Comparison of ENCODE assay signal across 26 cellular contexts in genomic region chrX:22533898-22534297, GRCh38.
DNase-seq lines count a peak whose midpoint lies in the region; FAIRE-seq and TF ChIP-seq lines count a peak whose summit lies in the region.
"Had no signal": no experiment of that assay in that cellular context is flagged by ENCODE, and none has a peak within 500 bp of the region (broad histone marks: within the 10 kb centered on the region; RNA-seq: fewer than 3 reads in every experiment).

No MANE protein-coding gene starts in this region.

- no peak overlapping the region for H3K27ac ChIP-seq in endodermal cell (ENCODE audit: low read depth, low read length)
- no peak overlapping the region for H3K27ac ChIP-seq in dorsolateral prefrontal cortex
- no peak overlapping the region for H3K27ac ChIP-seq in hepatocyte
- H3K27ac ChIP-seq: skin epidermis, vagina had no signal

- H3K36me3 Mint-ChIP-seq in endodermal cell (ENCODE audit: low read depth): no peaks in the 10 kb centered on the region
- H3K36me3 Mint-ChIP-seq: activated naive CD4-positive, alpha-beta T cell treated with anti-CD3 and anti-CD28 coated beads, Interleukin-2, amount 10 ng/mL, durations not matched to agents 7 days and 5 days; CD4-positive, CD25-positive, alpha-beta regulatory T cell; stimulated activated effector memory CD8-positive, alpha-beta T cell treated with anti-CD3 and anti-CD28 coated beads, Interleukin-12 subunit alpha, Interleukin-12 subunit beta, amount 100 ng/mL, for 72 hours had no signal

- H3K4me1 ChIP-seq in NT2/D1 (ENCODE audit: insufficient read depth, insufficient read length) (no peaks in the 10 kb centered on the region), endodermal cell (ENCODE audit: control insufficient read depth, insufficient read depth, low read length) (no peaks in the 10 kb centered on the region), hepatocyte (ENCODE audit: insufficient read depth) (no peaks in the 10 kb centered on the region)
- H3K4me1 ChIP-seq: foreskin keratinocyte, vagina had no signal

- no peaks in the 10 kb centered on the region for H3K9me3 Mint-ChIP-seq in endodermal cell
- H3K9me3 Mint-ChIP-seq: activated T-cell treated with anti-CD3 and anti-CD28 coated beads, Interleukin-2, amount 50 U/mL, for 4 hours; stimulated activated effector memory CD8-positive, alpha-beta T cell treated with anti-CD3 and anti-CD28 coated beads, Interleukin-12 subunit alpha, Interleukin-12 subunit beta, amount 100 ng/mL, for 72 hours had no signal

- no peak overlapping the region for H3K4me2 ChIP-seq in hepatocyte

- intact Hi-C loops in dorsolateral prefrontal cortex (cut with DNase I): no loop called here

- TF ChIP-seq CTCF in endodermal cell (conservative IDR thresholded peaks at IDR 0.05): peak; percentile 67
- no peak for TF ChIP-seq CTCF in dorsolateral prefrontal cortex (IDR thresholded peaks at IDR 0.05 in 54 of 56, conservative IDR thresholded peaks at IDR 0.05 in 2 of 56; ENCODE audit: low read depth in 1 of 56, partially characterized antibody in 56 of 56)
- TF ChIP-seq CTCF in hepatocyte (IDR thresholded peaks at IDR 0.05; ENCODE audit: poor library complexity): no peak

- no peaks in the 10 kb centered on the region for H3K9me2 ChIP-seq in hepatocyte (replicated peaks; ENCODE audit: insufficient read depth)

- no peak overlapping the region for H2AFZ ChIP-seq in hepatocyte

- FAIRE-seq in HTR-8/SVneo (lab: Jason Lieb, UNC): peak; percentile 51
- FAIRE-seq: kidney had no signal

- DNase-seq in Daoy (ENCODE audit: low read depth) (peak; percentile 25), HTR-8/SVneo (ENCODE audit: insufficient read length, low spot score) (no peak), NT2/D1 (ENCODE audit: low read depth, low spot score) (peak; percentile 22), endodermal cell (peak; percentile 50), dorsolateral prefrontal cortex (no peak), NCI-H2196 treated with DMSO at 0.1 percent for 48 hours (lab: John Stamatoyannopoulos, UW; ENCODE audit: unreplicated experiment) (no peak), hepatocyte (ENCODE audit: low spot score) (no peak), hepatic stellate cell (ENCODE audit: low spot score) (no peak)
- DNase-seq: activated CD4-positive, alpha-beta T cell treated with anti-CD3 and anti-CD28 coated beads for 36 hours; activated naive CD4-positive, alpha-beta T cell treated with anti-CD3 and anti-CD28 coated beads, Interleukin-2, amount 10 ng/mL, durations not matched to agents 7 days and 5 days; activated T-cell treated with anti-CD3 and anti-CD28 coated beads, Interleukin-2, amount 50 U/mL, for 4 hours; anterior cingulate cortex; CD4-positive, CD25-positive, alpha-beta regulatory T cell; central memory CD4-positive, alpha-beta T cell; kidney; NCI-H1105; NCI-H2029 treated with DMSO at 0.1 percent for 48 hours; NCI-H446 treated with DMSO at 0.1 percent for 48 hours; occipital lobe; stimulated activated CD4-positive, alpha-beta T cell treated with anti-CD3 and anti-CD28 coated beads, Interleukin-1b, Interleukin-23, amount 100 ng/mL, for 48 hours; T-helper 9 cell had no signal

- peaks cover 18% of the 10 kb centered on the region for H3K4me1 Mint-ChIP-seq in endodermal cell
- H3K4me1 Mint-ChIP-seq: activated CD4-positive, alpha-beta T cell treated with anti-CD3 and anti-CD28 coated beads for 36 hours; activated naive CD4-positive, alpha-beta T cell treated with anti-CD3 and anti-CD28 coated beads, Interleukin-2, amount 10 ng/mL, durations not matched to agents 7 days and 5 days; CD4-positive, CD25-positive, alpha-beta regulatory T cell; stimulated activated effector memory CD8-positive, alpha-beta T cell treated with anti-CD3 and anti-CD28 coated beads, Interleukin-12 subunit alpha, Interleukin-12 subunit beta, amount 100 ng/mL, for 72 hours had no signal

- H3K27me3 ChIP-seq in NT2/D1 (ENCODE audit: insufficient read depth, insufficient read length) (no peaks in the 10 kb centered on the region), endodermal cell (ENCODE audit: control insufficient read depth, insufficient read depth, low read length, poor library complexity, severe bottlenecking) (no peaks in the 10 kb centered on the region), dorsolateral prefrontal cortex (peaks cover 0 to 38% (median 3%) of the 10 kb centered on the region in 45 donors), hepatocyte (no peaks in the 10 kb centered on the region)
- H3K27me3 ChIP-seq: foreskin keratinocyte, vagina had no signal

- H3K4me3 ChIP-seq in NT2/D1 (ENCODE audit: insufficient read length, low read depth) (no peak overlapping the region), endodermal cell (ENCODE audit: low read length) (no peak overlapping the region), dorsolateral prefrontal cortex (no peak overlapping the region), hepatocyte (no peak overlapping the region)
- H3K4me3 ChIP-seq: lung, skin epidermis, vagina had no signal

- no peaks in the 10 kb centered on the region for H3K79me2 ChIP-seq in hepatocyte

- 90% methylated on average over 3 of the region's 5 CpGs; no CpG with 5 or more reads in 1 of the 2 experiments for WGBS in endodermal cell (ENCODE audit: insufficient coverage in 1 of 2, insufficient read length in 1 of 2), 2 experiments
- WGBS in hepatocyte (ENCODE audit: low lambda C conversion rate, missing lambda C conversion rate): 85% methylated on average over 5 of the region's 5 CpGs

- H3K4me3 Mint-ChIP-seq in endodermal cell: no peak overlapping the region
- H3K4me3 Mint-ChIP-seq: activated CD4-positive, alpha-beta T cell treated with anti-CD3 and anti-CD28 coated beads for 36 hours; activated naive CD4-positive, alpha-beta T cell treated with anti-CD3 and anti-CD28 coated beads, Interleukin-2, amount 10 ng/mL, durations not matched to agents 7 days and 5 days; activated T-cell treated with anti-CD3 and anti-CD28 coated beads, Interleukin-2, amount 50 U/mL, for 4 hours; CD4-positive, CD25-positive, alpha-beta regulatory T cell; stimulated activated effector memory CD8-positive, alpha-beta T cell treated with anti-CD3 and anti-CD28 coated beads, Interleukin-12 subunit alpha, Interleukin-12 subunit beta, amount 100 ng/mL, for 72 hours had no signal

- H3K27ac Mint-ChIP-seq in endodermal cell: no peak overlapping the region
- H3K27ac Mint-ChIP-seq: activated CD4-positive, alpha-beta T cell treated with anti-CD3 and anti-CD28 coated beads for 36 hours; activated naive CD4-positive, alpha-beta T cell treated with anti-CD3 and anti-CD28 coated beads, Interleukin-2, amount 10 ng/mL, durations not matched to agents 7 days and 5 days; CD4-positive, CD25-positive, alpha-beta regulatory T cell; stimulated activated effector memory CD8-positive, alpha-beta T cell treated with anti-CD3 and anti-CD28 coated beads, Interleukin-12 subunit alpha, Interleukin-12 subunit beta, amount 100 ng/mL, for 72 hours had no signal

- H4K20me1 ChIP-seq in hepatocyte (ENCODE audit: insufficient read depth, poor library complexity, severe bottlenecking): no peaks in the 10 kb centered on the region

- no peaks in the 10 kb centered on the region for H3K9me3 ChIP-seq in NT2/D1 (ENCODE audit: insufficient read depth, low read length)
- no peaks in the 10 kb centered on the region for H3K9me3 ChIP-seq in endodermal cell (ENCODE audit: control insufficient read depth, low read length)
- H3K9me3 ChIP-seq in hepatocyte (ENCODE audit: low read depth): no peaks in the 10 kb centered on the region
- H3K9me3 ChIP-seq: vagina had no signal

- no peaks in the 10 kb centered on the region for H3K36me3 ChIP-seq in NT2/D1 (ENCODE audit: insufficient read depth, insufficient read length, low read length)
- no peaks in the 10 kb centered on the region for H3K36me3 ChIP-seq in endodermal cell (ENCODE audit: control insufficient read depth, insufficient read depth, low read length)
- H3K36me3 ChIP-seq in hepatocyte (replicated peaks; ENCODE audit: insufficient read depth, low read depth): no peaks in the 10 kb centered on the region
- H3K36me3 ChIP-seq: vagina had no signal

- H3K9ac ChIP-seq in NT2/D1 (ENCODE audit: insufficient read length, low read depth): no peak overlapping the region
- H3K9ac ChIP-seq in endodermal cell (ENCODE audit: extremely low read depth, low read length, poor library complexity, severe bottlenecking): no peak overlapping the region

- no peaks in the 10 kb centered on the region for H3K27me3 Mint-ChIP-seq in endodermal cell (ENCODE audit: insufficient read depth)
- H3K27me3 Mint-ChIP-seq: activated naive CD4-positive, alpha-beta T cell treated with anti-CD3 and anti-CD28 coated beads, Interleukin-2, amount 10 ng/mL, durations not matched to agents 7 days and 5 days; CD4-positive, CD25-positive, alpha-beta regulatory T cell had no signal

Comparison
In these comparisons a context has a peak if more than half of its experiments do, and no peak if none do; other contexts are left out.
1. DNase-seq: peak in Daoy (single experiment), NT2/D1 (single experiment) and endodermal cell (single experiment); none in HTR-8/SVneo (single experiment), dorsolateral prefrontal cortex (0 of 10), NCI-H2196 treated with DMSO at 0.1 percent for 48 hours (single experiment), hepatocyte (single experiment) and hepatic stellate cell (single experiment).